10 cellular contexts compared by ENCODE assay signal in the genomic region with DNA sequence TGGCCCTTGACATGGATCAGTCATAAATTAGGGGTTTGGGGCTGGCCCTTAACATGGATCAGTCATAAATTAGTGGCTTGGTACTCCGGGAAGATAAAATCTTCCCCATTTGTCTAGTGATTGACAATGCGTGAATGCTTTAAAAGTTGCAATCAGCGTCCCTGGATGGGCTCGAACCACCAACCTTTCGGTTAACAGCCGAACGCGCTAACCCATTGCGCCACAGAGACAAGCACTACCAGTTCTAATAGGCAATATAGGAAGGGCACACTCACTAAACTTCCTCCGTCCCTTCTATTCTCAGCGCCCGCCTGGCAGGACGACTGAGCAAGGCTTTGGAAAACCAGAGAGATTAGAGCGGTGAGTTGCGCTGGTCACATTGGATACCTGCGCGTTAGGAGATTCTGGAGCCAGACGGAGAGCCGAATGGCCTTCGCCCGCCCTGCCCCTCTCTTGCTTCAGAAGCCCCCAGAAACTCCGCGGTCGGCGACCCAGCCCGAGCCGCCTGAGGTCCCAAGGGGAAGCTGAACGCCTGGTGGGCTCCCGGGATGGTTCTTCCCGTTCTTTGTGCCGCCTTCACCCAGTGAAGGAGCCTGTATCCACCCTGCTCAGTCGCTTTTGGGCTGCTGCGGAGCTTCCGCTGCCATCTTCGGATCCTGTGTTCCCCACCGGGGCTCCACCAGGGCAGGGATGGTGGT.
DNase-seq lines count a peak whose midpoint lies in the region; TF ChIP-seq lines count a peak whose summit lies in the region.
"Had no signal": no experiment of that assay in that cellular context is flagged by ENCODE, and none has a peak within 500 bp of the region (broad histone marks: within the 10 kb centered on the region; RNA-seq: fewer than 3 reads in every experiment).

No MANE protein-coding gene starts in this region.

- H2BK12ac ChIP-seq in mesenchymal stem cell (ENCODE audit: low read length in 2 of 2), result no peak overlapping the region

- no peak for TF ChIP-seq EP300 in transverse colon (IDR thresholded peaks at IDR 0.05; ENCODE audit: low read depth)

- no peak overlapping the region for H2BK120ac ChIP-seq in mesenchymal stem cell (ENCODE audit: low read depth, low read length)

- H3K27ac ChIP-seq in C4-2B, result peak overlapping the region; percentile 42
- peak overlapping the region; percentile 56 for H3K27ac ChIP-seq in HUES64 (ENCODE audit: low read depth, low read length)
- no peak overlapping the region for H3K27ac ChIP-seq in mesenchymal stem cell (ENCODE audit: low read length, poor library complexity, severe bottlenecking)
- H3K27ac ChIP-seq in transverse colon, result no peak overlapping the region
- H3K27ac ChIP-seq: KMS-11 had no signal

- DNase-seq in cerebellar cortex (ENCODE audit: low spot score), result peak; percentile 85
- no peak for DNase-seq in mesenchymal stem cell
- no peak for DNase-seq in transverse colon
- no peak for DNase-seq in DMS53 treated with DMSO at 0.1 percent for 48 hours (lab: John Stamatoyannopoulos, UW; ENCODE audit: unreplicated experiment)
- DNase-seq in NCI-H82 (lab: John Stamatoyannopoulos, UW), result no peak
- DNase-seq in mucosa of gallbladder (ENCODE audit: low spot score), result no peak
- DNase-seq: left colon had no signal

- no peak overlapping the region for H4K8ac ChIP-seq in mesenchymal stem cell (ENCODE audit: low read length)

- H3K4me3 ChIP-seq in HUES64 (ENCODE audit: low read length), result peak overlapping the region; percentile 94
- H3K4me3 ChIP-seq in mesenchymal stem cell (ENCODE audit: insufficient read depth in 1 of 2, low read depth in 1 of 2, low read length in 2 of 2), result peak overlapping the region in 1 of 2 experiments; percentile 76
- peak overlapping the region in 1 of 4 donors; percentile 14 for H3K4me3 ChIP-seq in transverse colon

- no peak overlapping the region for H3K23ac ChIP-seq in mesenchymal stem cell (ENCODE audit: low read length in 2 of 2)

- no peak overlapping the region for H3K4ac ChIP-seq in mesenchymal stem cell (ENCODE audit: low read depth in 1 of 2, low read length in 2 of 2)

- no peaks in the 10 kb centered on the region for H3K9me3 ChIP-seq in HUES64 (ENCODE audit: insufficient read depth, low read depth, low read length)
- no peaks in the 10 kb centered on the region for H3K9me3 ChIP-seq in mesenchymal stem cell (ENCODE audit: control insufficient read depth, low read length)
- no peaks in the 10 kb centered on the region for H3K9me3 ChIP-seq in transverse colon

- no peak overlapping the region for H2BK15ac ChIP-seq in mesenchymal stem cell (ENCODE audit: low read depth, poor library complexity, severe bottlenecking)

- intact Hi-C loops in transverse colon (cut with DNase I; ENCODE audit: low total_unique reads), result no loop called here

- H2AFZ ChIP-seq in mesenchymal stem cell (ENCODE audit: low read depth, low read length), result no peak overlapping the region

- in situ Hi-C loops in transverse colon (cut with MboI; ENCODE audit: low pct_ligation_motif_present in 1 of 4, low pct_unique_long_range_greater_than_20kb in 1 of 4, low sequenced_read_pairs in 3 of 4), result no loop called here

- no peak overlapping the region for H2AK5ac ChIP-seq in mesenchymal stem cell (ENCODE audit: low read length, severe bottlenecking)

- H3K79me1 ChIP-seq in mesenchymal stem cell (replicated peaks; ENCODE audit: low read length, poor library complexity, severe bottlenecking), result no peaks in the 10 kb centered on the region

- H3K14ac ChIP-seq in mesenchymal stem cell (ENCODE audit: low read length in 2 of 2), result no peak overlapping the region

- H3K9ac ChIP-seq in HUES64 (ENCODE audit: low read depth, low read length) (peak overlapping the region; percentile 87), mesenchymal stem cell (ENCODE audit: low read length) (peak overlapping the region; percentile 41)
- H3K9ac ChIP-seq: KMS-11 had no signal

- no peak overlapping the region for H4K91ac ChIP-seq in mesenchymal stem cell (ENCODE audit: low read length)

- H3K4me1 ChIP-seq in HUES64 (ENCODE audit: insufficient read depth, low read length) (peaks cover 5% of the 10 kb centered on the region; the same call in 1 of the 2 replicates), mesenchymal stem cell (ENCODE audit: control insufficient read depth, insufficient read depth, low read depth, low read length) (no peaks in the 10 kb centered on the region), transverse colon (no peaks in the 10 kb centered on the region)

- no peak overlapping the region for H2BK5ac ChIP-seq in mesenchymal stem cell (ENCODE audit: low read depth, low read length, poor library complexity, severe bottlenecking)

- H3K36me3 ChIP-seq in HUES64 (ENCODE audit: insufficient read depth, low read length), result no peaks in the 10 kb centered on the region
- H3K36me3 ChIP-seq in mesenchymal stem cell (ENCODE audit: control insufficient read depth in 1 of 2, insufficient read depth in 2 of 2, low read depth in 1 of 2, low read length in 2 of 2), result no peaks in the 10 kb centered on the region
- H3K36me3 ChIP-seq in transverse colon, result no peaks in the 10 kb centered on the region

- H3K4me2 ChIP-seq in mesenchymal stem cell (ENCODE audit: low read length, poor library complexity, severe bottlenecking), result no peak overlapping the region
- H3K4me2 ChIP-seq: KMS-11 had no signal

- 1% methylated on average over 36 of the region's 36 CpGs for WGBS in HUES64
- under 1% methylated on average over 26 of the region's 36 CpGs for WGBS in mesenchymal stem cell
- 7 to 11% methylated on average over 11 to 35 of the region's 36 CpGs for WGBS in transverse colon (ENCODE audit: low coverage in 1 of 2), 2 donors

- no peak for TF ChIP-seq CTCF in C4-2B (conservative IDR thresholded peaks at IDR 0.05)
- no peak for TF ChIP-seq CTCF in transverse colon (IDR thresholded peaks at IDR 0.05)

- no peak for TF ChIP-seq POLR2A in transverse colon (IDR thresholded peaks at IDR 0.05)

- H3K27me3 ChIP-seq in HUES64 (ENCODE audit: insufficient read depth, low read length) (no peaks in the 10 kb centered on the region), mesenchymal stem cell (ENCODE audit: control insufficient read depth in 1 of 2, insufficient read depth in 1 of 2, low read length in 2 of 2) (peaks cover 0 to 21% of the 10 kb centered on the region in 2 experiments), transverse colon (peaks cover 12% of the 10 kb centered on the region)

- H3K18ac ChIP-seq in mesenchymal stem cell (ENCODE audit: low read depth in 1 of 2, low read length in 2 of 2), result no peak overlapping the region

Comparison
In these comparisons a context has a peak if more than half of its experiments do, and no peak if none do; other contexts are left out.
1. H3K27ac ChIP-seq: peak in C4-2B (single experiment) and HUES64 (single experiment); none in mesenchymal stem cell (single experiment) and transverse colon (0 of 4).